8 cellular contexts compared by ENCODE assay signal in genomic region chr9:19457694-19458009, GRCh38. TPM values are rescaled to one million over a fixed set of nuclear protein-coding genes. Genes with fewer than 3 reads are reported as not detected.
DNase-seq lines count a peak whose midpoint lies in the region; ATAC-seq and TF ChIP-seq lines count a peak whose summit lies in the region.

No MANE protein-coding gene starts in this region.

- H3K4me3 ChIP-seq in heart right ventricle, result peak overlapping the region in 8 of 10 donors; percentile 14 to 38 (median 30)
- peak overlapping the region; percentile 32 for H3K4me3 ChIP-seq in choroid plexus epithelial cell (ENCODE audit: low read depth, low read length)
- H3K4me3 ChIP-seq in upper lobe of right lung, result peak overlapping the region; percentile 17
- no peak overlapping the region for H3K4me3 ChIP-seq in aorta (ENCODE audit: low read length in 2 of 2)

- peak overlapping the region in 5 of 10 donors; percentile 12 to 85 (median 65) for H3K27ac ChIP-seq in heart right ventricle
- H3K27ac ChIP-seq in upper lobe of right lung, result no peak overlapping the region
- no peak overlapping the region for H3K27ac ChIP-seq in aorta (ENCODE audit: low read depth in 1 of 2, low read length in 2 of 2)

- WGBS in heart right ventricle, 2 donors, result 24 to 26% methylated on average over 5 of the region's 5 CpGs
- WGBS in aorta, 2 donors, result 12 to 15% methylated on average over 5 of the region's 5 CpGs

- TF ChIP-seq CTCF in heart right ventricle (IDR thresholded peaks at IDR 0.05) (peak in 2 of 9 donors; percentile 11 to 35), choroid plexus epithelial cell (conservative IDR thresholded peaks at IDR 0.05; ENCODE audit: low read depth, low read length) (no peak), upper lobe of right lung (IDR thresholded peaks at IDR 0.05) (no peak)

- DNase-seq in heart right ventricle (no peak), Right ventricle myocardium superior (no peak), choroid plexus epithelial cell (ENCODE audit: low read depth) (no peak), upper lobe of right lung (no peak), T-helper 9 cell (no peak), aorta (no peak), NCI-H748 treated with DMSO at 0.1 percent for 48 hours (lab: John Stamatoyannopoulos, UW) (no peak)

- H3K4me1 ChIP-seq in heart right ventricle (peaks cover 3 to 17% (median 11%) of the 10 kb centered on the region in 9 donors), upper lobe of right lung (peaks cover 5% of the 10 kb centered on the region), aorta (ENCODE audit: control insufficient read depth in 1 of 2, insufficient read depth in 2 of 2, low read length in 2 of 2) (peaks cover 0 to 3% of the 10 kb centered on the region in 2 donors)

- H3K9me3 ChIP-seq in heart right ventricle (no peaks in the 10 kb centered on the region), upper lobe of right lung (no peaks in the 10 kb centered on the region), aorta (ENCODE audit: control insufficient read depth, low read length) (no peaks in the 10 kb centered on the region)

- intact Hi-C loops in heart right ventricle (cut with DNase I), result loop anchor here in 8 of 10 donors (1.0 to 10.0 kb wide), 16 partner anchors 45 to 1643 kb away; partner anchors contain the start of genes RPS6 (in 7 of the 8), RRAGA (in 4 of the 8), PLIN2 (in 2 of the 8) and ACER2 (in 1 of the 8)
- intact Hi-C loops in Right ventricle myocardium superior (cut with DNase I), result loop anchor here (5.0 kb wide), 3 partner anchors 80 to 410 kb away; partner anchors contain the start of gene RRAGA
- intact Hi-C loops in upper lobe of right lung (cut with DNase I), result no loop called here
- intact Hi-C loops in aorta (cut with DNase I), result loop anchor here (5.0 to 10.0 kb wide), 3 partner anchors 80 to 363 kb away; partner anchors contain the start of gene DENND4C (in 1 of the 2)

- H3K36me3 ChIP-seq in heart right ventricle (peaks cover 0 to 15% (median 0%) of the 10 kb centered on the region in 9 donors), upper lobe of right lung (no peaks in the 10 kb centered on the region), aorta (ENCODE audit: control insufficient read depth in 1 of 2, insufficient read depth in 2 of 2, low read length in 1 of 2) (peaks cover 0 to 2% of the 10 kb centered on the region in 2 donors)

- no peaks in the 10 kb centered on the region for H3K27me3 ChIP-seq in heart right ventricle
- H3K27me3 ChIP-seq in upper lobe of right lung, result no peaks in the 10 kb centered on the region
- H3K27me3 ChIP-seq in aorta (ENCODE audit: control insufficient read depth in 1 of 2, insufficient read depth in 2 of 2, low read length in 1 of 2), result no peaks in the 10 kb centered on the region

- ATAC-seq in heart right ventricle (peak in 7 of 8 donors; percentile 3 to 21 (median 16)), Right ventricle myocardium superior (ENCODE audit: poor library complexity) (no peak), HG03139 (IDR thresholded peaks at IDR 0.05; ENCODE audit: unreplicated experiment) (peak; percentile 11), upper lobe of right lung (no peak), aorta (ENCODE audit: low FRiP score) (no peak)

RNA-seq across cellular contexts. Expression of gene ACER2, which starts 48.8 kb away (rescaled TPM):
- 1 to 10 TPM; 1.7 to 8.7 (median 4.0) TPM for total RNA-seq in heart right ventricle
- polyA plus RNA-seq in heart right ventricle, result under 1 TPM; 0.52 to 0.88 TPM
- total RNA-seq in Right ventricle myocardium superior, result 3.4 TPM
- 5.5 TPM for total RNA-seq in upper lobe of right lung
- 10 to 100 TPM in 1 of 2 donors, 1 to 10 TPM in 1; 4.9 to 11.2 TPM for total RNA-seq in aorta
- 1 to 10 TPM; 1.0 to 1.8 TPM for polyA plus RNA-seq in aorta

Comparison
In these comparisons a context has a peak if more than half of its experiments do, and no peak if none do; other contexts are left out.
1. ATAC-seq: peak in heart right ventricle (7 of 8) and HG03139 (single experiment); none in Right ventricle myocardium superior (single experiment), upper lobe of right lung (single experiment) and aorta (single experiment).
2. H3K4me3 ChIP-seq: peak in heart right ventricle (8 of 10), choroid plexus epithelial cell (single experiment) and upper lobe of right lung (single experiment); none in aorta (0 of 2).